In genomic region chr6:33636655-33637054, GRCh38 we compare ENCODE assay signal across 19 cellular contexts. TPM values are rescaled to one million over a fixed set of nuclear protein-coding genes. Genes with fewer than 3 reads are reported as not detected.
DNase-seq lines count a peak whose midpoint lies in the region; ATAC-seq and TF ChIP-seq lines count a peak whose summit lies in the region.
"Had no signal": no experiment of that assay in that cellular context is flagged by ENCODE, and none has a peak within 500 bp of the region (broad histone marks: within the 10 kb centered on the region; RNA-seq: fewer than 3 reads in every experiment).

No MANE protein-coding gene starts in this region.

- H3K9me3 Mint-ChIP-seq in Caco-2 (ENCODE audit: unreplicated experiment): no peaks in the 10 kb centered on the region
- H3K9me3 Mint-ChIP-seq in central memory CD8-positive, alpha-beta T cell: no peaks in the 10 kb centered on the region
- no peaks in the 10 kb centered on the region for H3K9me3 Mint-ChIP-seq in stimulated activated effector memory CD8-positive, alpha-beta T cell treated with anti-CD3 and anti-CD28 coated beads, Interleukin-12 subunit alpha, Interleukin-12 subunit beta, amount 100 ng/mL, for 72 hours
- H3K9me3 Mint-ChIP-seq in nephron progenitor cell: no peaks in the 10 kb centered on the region

- H2AK9ac ChIP-seq in IMR-90 (replicated peaks; ENCODE audit: low read depth, low read length, poor library complexity): peak overlapping the region; percentile 42

- no peak for ATAC-seq in IMR-90 (ENCODE audit: low read depth)
- ATAC-seq in central memory CD8-positive, alpha-beta T cell (replicated peaks; ENCODE audit: extremely low read depth, poor library complexity, severe bottlenecking): no peak
- ATAC-seq in stimulated activated effector memory CD8-positive, alpha-beta T cell treated with anti-CD3 and anti-CD28 coated beads, Interleukin-12 subunit alpha, Interleukin-12 subunit beta, amount 100 ng/mL, for 72 hours: no peak
- no peak for ATAC-seq in HG03045 (IDR thresholded peaks at IDR 0.05; ENCODE audit: unreplicated experiment)

- no peak overlapping the region for H3K23ac ChIP-seq in IMR-90 (ENCODE audit: low read depth, low read length)

- WGBS in IMR-90 (ENCODE audit: extremely low coverage in 2 of 2, insufficient read length in 1 of 2), 2 experiments: 90% methylated on average over 2 of the region's 11 CpGs; no CpG with 5 or more reads in 1 of the 2 experiments

- peaks cover 18% of the 10 kb centered on the region for H3K9me1 ChIP-seq in IMR-90 (ENCODE audit: insufficient read depth, low read length)

- no peak overlapping the region for H3K14ac ChIP-seq in IMR-90 (replicated peaks; ENCODE audit: low read depth, low read length)

- H3K4me1 Mint-ChIP-seq in Caco-2 (ENCODE audit: low read depth, unreplicated experiment) (peaks cover 48% of the 10 kb centered on the region), nephron progenitor cell (peaks cover 44% of the 10 kb centered on the region)
- peaks cover 59% of the 10 kb centered on the region for H3K4me1 Mint-ChIP-seq in central memory CD8-positive, alpha-beta T cell
- H3K4me1 Mint-ChIP-seq in stimulated activated effector memory CD8-positive, alpha-beta T cell treated with anti-CD3 and anti-CD28 coated beads, Interleukin-12 subunit alpha, Interleukin-12 subunit beta, amount 100 ng/mL, for 72 hours: peaks cover 80% of the 10 kb centered on the region

- H3K4me3 Mint-ChIP-seq in Caco-2 (ENCODE audit: unreplicated experiment) (no peak overlapping the region), nephron progenitor cell (no peak overlapping the region)
- no peak overlapping the region for H3K4me3 Mint-ChIP-seq in central memory CD8-positive, alpha-beta T cell
- H3K4me3 Mint-ChIP-seq in stimulated activated effector memory CD8-positive, alpha-beta T cell treated with anti-CD3 and anti-CD28 coated beads, Interleukin-12 subunit alpha, Interleukin-12 subunit beta, amount 100 ng/mL, for 72 hours: no peak overlapping the region

- H3K9ac ChIP-seq in IMR-90 (ENCODE audit: low read depth, low read length): no peak overlapping the region

- no peak overlapping the region for H2BK20ac ChIP-seq in IMR-90 (ENCODE audit: low read depth, low read length)

- H3K27ac Mint-ChIP-seq in Caco-2 (ENCODE audit: unreplicated experiment) (peak overlapping the region; percentile 10), nephron progenitor cell (no peak overlapping the region)
- peak overlapping the region; percentile 75 for H3K27ac Mint-ChIP-seq in central memory CD8-positive, alpha-beta T cell (ENCODE audit: low read depth)
- H3K27ac Mint-ChIP-seq in stimulated activated effector memory CD8-positive, alpha-beta T cell treated with anti-CD3 and anti-CD28 coated beads, Interleukin-12 subunit alpha, Interleukin-12 subunit beta, amount 100 ng/mL, for 72 hours: peak overlapping the region; percentile 67

- intact Hi-C loops in Caco-2 (cut with micrococcal nuclease; ENCODE audit: unreplicated experiment): no loop called here
- intact Hi-C loops in IMR-90 (cut with micrococcal nuclease): no loop called here

- no peak overlapping the region for H4K91ac ChIP-seq in IMR-90 (ENCODE audit: insufficient read depth, low read depth, low read length)

- H3K9me3 ChIP-seq in Caco-2: no peaks in the 10 kb centered on the region
- no peaks in the 10 kb centered on the region for H3K9me3 ChIP-seq in IMR-90 (ENCODE audit: control insufficient read depth, insufficient read depth, low read length)
- H3K9me3 ChIP-seq: SJCRH30 had no signal

- H3K36me3 Mint-ChIP-seq in Caco-2 (ENCODE audit: insufficient read depth, unreplicated experiment) (peaks cover 24% of the 10 kb centered on the region), nephron progenitor cell (ENCODE audit: low read depth) (no peaks in the 10 kb centered on the region)
- peaks cover 23% of the 10 kb centered on the region for H3K36me3 Mint-ChIP-seq in central memory CD8-positive, alpha-beta T cell (ENCODE audit: insufficient read depth)
- peaks cover 62% of the 10 kb centered on the region for H3K36me3 Mint-ChIP-seq in stimulated activated effector memory CD8-positive, alpha-beta T cell treated with anti-CD3 and anti-CD28 coated beads, Interleukin-12 subunit alpha, Interleukin-12 subunit beta, amount 100 ng/mL, for 72 hours

- BruUV-seq in Caco-2 (replicated peaks; lab: Mats Ljungman, UMichigan): no TSS peak
- BruUV-seq in IMR-90 (replicated peaks; lab: Mats Ljungman, UMichigan): no TSS peak

- H2BK5ac ChIP-seq in IMR-90 (ENCODE audit: low read depth, low read length, poor library complexity, severe bottlenecking): no peak overlapping the region

- no peak for DNase-seq in Caco-2
- DNase-seq in IMR-90: no peak
- no peak for DNase-seq in central memory CD8-positive, alpha-beta T cell (ENCODE audit: low spot score in 2 of 2)
- DNase-seq in stimulated activated effector memory CD8-positive, alpha-beta T cell treated with anti-CD3 and anti-CD28 coated beads, Interleukin-12 subunit alpha, Interleukin-12 subunit beta, amount 100 ng/mL, for 72 hours (ENCODE audit: low spot score in 2 of 2): no peak
- no peak for DNase-seq in HuH-7 (ENCODE audit: low spot score)
- no peak for DNase-seq in nephron progenitor cell
- DNase-seq: EL, GF-D8, GOT3, KG1, NCI-H1092 treated with DMSO at 0.1 percent for 48 hours, NCI-H146, NCI-H2029, NCI-H226, NCI-H510A treated with DMSO at 0.1 percent for 48 hours, NCI-H748 treated with DMSO at 0.1 percent for 48 hours, SJCRH30, T-helper 1 cell had no signal

- TF ChIP-seq POLR2A in IMR-90 (IDR thresholded peaks at IDR 0.05; ENCODE audit: low read depth, low read length): no peak

- POLR2A ChIA-PET in Caco-2 (lab: Charles Lee) (no interaction called here), IMR-90 (lab: Charles Lee; ENCODE audit: unreplicated experiment) (no interaction called here)

- no peaks in the 10 kb centered on the region for H3K27me3 Mint-ChIP-seq in Caco-2 (ENCODE audit: insufficient read depth, unreplicated experiment)
- H3K27me3 Mint-ChIP-seq in central memory CD8-positive, alpha-beta T cell: no peaks in the 10 kb centered on the region
- H3K27me3 Mint-ChIP-seq in nephron progenitor cell (ENCODE audit: low read depth, poor library complexity): peaks cover 67% of the 10 kb centered on the region

- no peak overlapping the region for H4K8ac ChIP-seq in IMR-90 (ENCODE audit: low read depth in 2 of 2, low read length in 2 of 2)

- H3K4ac ChIP-seq in IMR-90 (ENCODE audit: low read depth, low read length): no peak overlapping the region

- dilution Hi-C loops in IMR-90 (cut with HindIII; ENCODE audit: low sequenced_read_pairs, unreplicated experiment): no loop called here

- in situ Hi-C loops in IMR-90 (cut with MboI; ENCODE audit: low sequenced_read_pairs): no loop called here

- no peak overlapping the region for H2BK15ac ChIP-seq in IMR-90 (ENCODE audit: low read depth, low read length)

- no peaks in the 10 kb centered on the region for H4K20me1 ChIP-seq in IMR-90 (ENCODE audit: insufficient read depth, low read length)

- no peak overlapping the region for H2AFZ ChIP-seq in IMR-90 (replicated peaks; ENCODE audit: low read length, poor library complexity)

- H3K56ac ChIP-seq in IMR-90 (ENCODE audit: extremely low read depth, insufficient read depth, low read length): no peak overlapping the region

- TF ChIP-seq CTCF in Caco-2 (IDR thresholded peaks at IDR 0.05; ENCODE audit: insufficient read depth in 1 of 2, low read depth in 1 of 2, low read length in 1 of 2, severe bottlenecking in 1 of 2, unreplicated experiment in 1 of 2) (no peak), IMR-90 (conservative IDR thresholded peaks at IDR 0.05; ENCODE audit: low read depth, low read length) (no peak), nephron progenitor cell (IDR thresholded peaks at IDR 0.05) (no peak)

- H3K36me3 ChIP-seq in Caco-2 (ENCODE audit: control insufficient read depth, insufficient read depth, low read length) (peaks cover 1% of the 10 kb centered on the region), IMR-90 (ENCODE audit: control insufficient read depth, insufficient read depth, low read length) (no peaks in the 10 kb centered on the region)
- H3K36me3 ChIP-seq: SJCRH30 had no signal

- H3K4me2 ChIP-seq in IMR-90 (ENCODE audit: low read depth, low read length): no peak overlapping the region

- H2BK120ac ChIP-seq in IMR-90 (ENCODE audit: low read depth, low read length): no peak overlapping the region

- peaks cover 0 to 17% of the 10 kb centered on the region in 2 experiments; a peak in 1 of 4 replicates for H3K79me1 ChIP-seq in IMR-90 (ENCODE audit: low read depth in 1 of 2, low read length in 2 of 2)

- H3K4me1 ChIP-seq in Caco-2 (peaks cover 46% of the 10 kb centered on the region), IMR-90 (ENCODE audit: control insufficient read depth, insufficient read depth, low read length) (peaks cover 7% of the 10 kb centered on the region; the same call in 1 of the 2 replicates)
- H3K4me1 ChIP-seq: SJCRH30 had no signal

- H3K27me3 ChIP-seq in Caco-2 (replicated peaks; ENCODE audit: control insufficient read depth, insufficient read depth, low read length) (no peaks in the 10 kb centered on the region), IMR-90 (ENCODE audit: control insufficient read depth, insufficient read depth, low read length) (peaks cover 2% of the 10 kb centered on the region; the same call in 1 of the 2 replicates)
- H3K27me3 ChIP-seq: SJCRH30 had no signal

- H3K18ac ChIP-seq in IMR-90 (ENCODE audit: low read depth, low read length): no peak overlapping the region

- no peak overlapping the region for H2AK5ac ChIP-seq in IMR-90 (ENCODE audit: low read depth, low read length)

- H3K27ac ChIP-seq in IMR-90 (ENCODE audit: insufficient read depth, low read length): no peak overlapping the region
- H3K27ac ChIP-seq: SJCRH30 had no signal

- H3K4me3 ChIP-seq in Caco-2 (ENCODE audit: low read depth, low read length) (no peak overlapping the region), IMR-90 (ENCODE audit: insufficient read depth, low read depth, low read length) (no peak overlapping the region)
- H3K4me3 ChIP-seq: SJCRH30 had no signal

- TF ChIP-seq RAD21 in IMR-90 (IDR thresholded peaks at IDR 0.05; ENCODE audit: low read length): no peak

- H4K5ac ChIP-seq in IMR-90 (ENCODE audit: low read depth, low read length): no peak overlapping the region

- CTCF ChIA-PET in Caco-2 (lab: Charles Lee) (no interaction called here), IMR-90 (lab: Yijun Ruan, JAX) (no interaction called here)

TF ChIP-seq in IMR-90, 13 proteins besides CTCF, POLR2A, EP300 and RAD21:
- no peak for TF ChIP-seq RFX5 (IDR thresholded peaks at IDR 0.05; ENCODE audit: low read depth, low read length)

RNA-seq across cellular contexts. Expression of gene ITPR3, which starts 15.5 kb away (rescaled TPM):
- 42.1 and 50.5 TPM in 2 replicates for total RNA-seq in Caco-2 (2022)
- total RNA-seq in IMR-90 (2012; rRNA removed): 1.6 and 1.7 TPM in 2 replicates
- 3.7 and 4.1 TPM in 2 replicates for polyA plus RNA-seq in IMR-90 (2012; rRNA removed)
- polyA plus RNA-seq in IMR-90 (2012; cell fraction: cytosol; rRNA removed): 1.3 and 3.6 TPM in 2 replicates
- 20.9 and 27.8 TPM in 2 replicates for polyA plus RNA-seq in IMR-90 (2012; cell fraction: nucleus; rRNA removed; ENCODE audit: low replicate concordance)

RNA-seq across cellular contexts. Expression of gene BAK1, which starts 56.6 kb away (rescaled TPM):
- total RNA-seq in Caco-2 (2022): 28.5 and 29.4 TPM in 2 replicates
- total RNA-seq in IMR-90 (2012; rRNA removed): 12.0 and 12.5 TPM in 2 replicates
- polyA plus RNA-seq in IMR-90 (2012; rRNA removed): 18.2 and 19.0 TPM in 2 replicates
- polyA plus RNA-seq in IMR-90 (2012; cell fraction: cytosol; rRNA removed): 10.5 and 18.3 TPM in 2 replicates
- polyA plus RNA-seq in IMR-90 (2012; cell fraction: nucleus; rRNA removed; ENCODE audit: low replicate concordance): 14.4 and 24.2 TPM in 2 replicates

Comparison
In these comparisons a context has a peak if more than half of its experiments do, and no peak if none do; other contexts are left out.
1. RNA of gene ITPR3, which starts 15.5 kb away (total RNA-seq): 42.1 to 50.5 TPM in Caco-2; 1.6 to 1.7 TPM in IMR-90; every median in the first group is over 10 times any median in the second.